In genomic region chr15:82046668-82047492, GRCh38 we compare ENCODE assay signal across 8 cellular contexts. TPM values are rescaled to one million over a fixed set of nuclear protein-coding genes. Genes with fewer than 3 reads are reported as not detected.
DNase-seq lines count a peak whose midpoint lies in the region; ATAC-seq and TF ChIP-seq lines count a peak whose summit lies in the region.

No MANE protein-coding gene starts in this region.

- intact Hi-C loops in left cardiac atrium (cut with DNase I) = loop anchor here in 1 of 2 donors (5.0 to 10.0 kb wide), 2 partner anchors 122 to 565 kb away; no protein-coding TSS in a partner anchor
- intact Hi-C loops in upper lobe of right lung (cut with DNase I) = no loop called here

- H3K36me3 ChIP-seq in adipocyte (ENCODE audit: control insufficient read depth, insufficient read depth, low read length, severe bottlenecking) (no peaks in the 10 kb centered on the region), upper lobe of right lung (no peaks in the 10 kb centered on the region)

- H3K4me1 Mint-ChIP-seq in progenitor cell of endocrine pancreas (ENCODE audit: low read depth) = peaks cover 12% of the 10 kb centered on the region

- TF ChIP-seq POLR2A in GM10847 (IDR thresholded peaks at IDR 0.05; ENCODE audit: extremely low read depth, insufficient read length) = peak; percentile 12

- H3K4me1 ChIP-seq in adipocyte (ENCODE audit: control insufficient read depth, insufficient read depth, low read length) (peaks cover 12% of the 10 kb centered on the region), upper lobe of right lung (peaks cover 16% of the 10 kb centered on the region)

- H3K4me3 Mint-ChIP-seq in progenitor cell of endocrine pancreas (ENCODE audit: low read depth) = peak overlapping the region; percentile 94

- peak overlapping the region; percentile 97 for H3K27ac Mint-ChIP-seq in progenitor cell of endocrine pancreas

- H3K27me3 Mint-ChIP-seq in progenitor cell of endocrine pancreas = peaks cover 30% of the 10 kb centered on the region

- ATAC-seq in HG02610 (IDR thresholded peaks at IDR 0.05; ENCODE audit: unreplicated experiment) = peak; percentile 70
- peak; percentile 86 for ATAC-seq in left cardiac atrium
- peak; percentile 89 for ATAC-seq in upper lobe of right lung

- no peaks in the 10 kb centered on the region for H3K9me3 Mint-ChIP-seq in progenitor cell of endocrine pancreas (ENCODE audit: low read depth)

- H3K4me3 ChIP-seq in adipocyte (ENCODE audit: low read length) (peak overlapping the region; percentile 92), upper lobe of right lung (peak overlapping the region; percentile 65)

- peak overlapping the region; percentile 82 for H3K9ac ChIP-seq in adipocyte (ENCODE audit: low read length)

- peak; percentile 79 for TF ChIP-seq CTCF in progenitor cell of endocrine pancreas (IDR thresholded peaks at IDR 0.05; ENCODE audit: unreplicated experiment)
- peak; percentile 71 for TF ChIP-seq CTCF in upper lobe of right lung (IDR thresholded peaks at IDR 0.05)

- DNase-seq in NCI-H1092 (lab: John Stamatoyannopoulos, UW) = peak; percentile 88
- DNase-seq in SW 1271 (lab: John Stamatoyannopoulos, UW) = peak; percentile 91 to 92
- peak; percentile 97 for DNase-seq in adipocyte (ENCODE audit: low read depth)
- DNase-seq in left cardiac atrium = peak; percentile 91
- peak; percentile 94 for DNase-seq in progenitor cell of endocrine pancreas (ENCODE audit: low spot score, unreplicated experiment)
- peak; percentile 96 for DNase-seq in upper lobe of right lung

- peaks cover 11% of the 10 kb centered on the region for H3K36me3 Mint-ChIP-seq in progenitor cell of endocrine pancreas (ENCODE audit: insufficient read depth)

- H3K27me3 ChIP-seq in adipocyte (replicated peaks; ENCODE audit: control insufficient read depth, insufficient read depth, low read length) (peaks cover 24% of the 10 kb centered on the region), upper lobe of right lung (no peaks in the 10 kb centered on the region)

- H3K9me3 ChIP-seq in adipocyte (ENCODE audit: control insufficient read depth, low read length) (no peaks in the 10 kb centered on the region), upper lobe of right lung (no peaks in the 10 kb centered on the region)

- H3K27ac ChIP-seq in upper lobe of right lung = peak overlapping the region; percentile 85

RNA-seq across cellular contexts. Expression of gene MEX3B, which starts 1.1 kb away (rescaled TPM):
- total RNA-seq in left cardiac atrium (1 to 10 TPM; 2.0 to 2.2 TPM), progenitor cell of endocrine pancreas (21.9 and 22.4 TPM in 2 replicates), upper lobe of right lung (1.9 TPM)

Comparison
In these comparisons a context has a peak if more than half of its experiments do, and no peak if none do; other contexts are left out.
1. Peak in every context shown above with its lines: DNase-seq, ATAC-seq, H3K4me3 ChIP-seq and H3K27ac ChIP-seq.